18 cellular contexts compared by ENCODE assay signal in genomic region chr18:49976810-49977209, GRCh38.
A peak's percentile ranks its signal among the peaks of the same experiment; 100 is the strongest.
DNase-seq lines count a peak whose midpoint lies in the region; ATAC-seq and TF ChIP-seq lines count a peak whose summit lies in the region.
"Had no signal": no experiment of that assay in that cellular context is flagged by ENCODE, and none has a peak within 500 bp of the region (broad histone marks: within the 10 kb centered on the region; RNA-seq: fewer than 3 reads in every experiment).

No MANE protein-coding gene starts in this region.

- 71% methylated on average over 10 of the region's 10 CpGs for WGBS in tibial nerve, 2 donors

- H3K4me1 ChIP-seq in tibial nerve: peaks cover 0 to 10% (median 2%) of the 10 kb centered on the region in 4 donors
- H3K4me1 ChIP-seq: SJCRH30 had no signal

- no peak overlapping the region for H3K4me3 ChIP-seq in tibial nerve
- H3K4me3 ChIP-seq: SJCRH30 had no signal

- no peaks in the 10 kb centered on the region for H3K27me3 ChIP-seq in tibial nerve

- no peak for TF ChIP-seq CTCF in tibial nerve (IDR thresholded peaks at IDR 0.05)

- ATAC-seq in esophagus mucosa (no peak), GM18909 (IDR thresholded peaks at IDR 0.05; ENCODE audit: poor library complexity, unreplicated experiment) (no peak)
- ATAC-seq: activated naive CD8-positive, alpha-beta T cell treated with anti-CD3 and anti-CD28 coated beads, Interleukin-2, amount 50 U/mL, for 24 hours; natural killer cell treated with Interleukin-12 subunit alpha and Interleukin-12 subunit beta and Interleukin-15 and Interleukin-18, amount 100 ng/mL, for 72 hours; Panc1 had no signal

- no peak for TF ChIP-seq POLR2A in tibial nerve (IDR thresholded peaks at IDR 0.05)

- H3K9me3 ChIP-seq in tibial nerve: no peaks in the 10 kb centered on the region
- H3K9me3 ChIP-seq: SJCRH30 had no signal

- TF ChIP-seq EP300 in tibial nerve (IDR thresholded peaks at IDR 0.05): no peak

- no peak overlapping the region for H3K27ac ChIP-seq in tibial nerve
- H3K27ac ChIP-seq: SJCRH30, WERI-Rb-1 had no signal

- peak; percentile 90 for DNase-seq in NCI-H1105 treated with DMSO at 0.1 percent for 48 hours (lab: John Stamatoyannopoulos, UW)
- peak in 33 of 56 donors; percentile 2 to 52 (median 15) for DNase-seq in amygdala (lab: John Stamatoyannopoulos, UW)
- DNase-seq in globus pallidus (ENCODE audit: low spot score): peak; percentile 12
- DNase-seq in T1000 (lab: John Stamatoyannopoulos, UW): no peak
- no peak for DNase-seq in tibial nerve (ENCODE audit: low spot score in 2 of 2)
- DNase-seq: activated CD4-positive, alpha-beta T cell treated with anti-CD3 and anti-CD28 coated beads, Interleukin-2, amount 50 U/mL, for 1 hour; activated CD8-positive, alpha-beta memory T cell treated with anti-CD3 and anti-CD28 coated beads, Interleukin-2, amount 50 U/mL, for 48 hours; activated naive CD8-positive, alpha-beta T cell treated with anti-CD3 and anti-CD28 coated beads, Interleukin-2, amount 50 U/mL, for 24 hours; Kasumi-1; kidney; SJCRH30; stimulated activated CD4-positive, alpha-beta T cell treated with anti-CD3 and anti-CD28 coated beads, Interleukin-1b, Interleukin-23, amount 100 ng/mL, for 48 hours; stimulated activated naive CD4-positive, alpha-beta T cell; WERI-Rb-1 had no signal

- no peaks in the 10 kb centered on the region for H3K36me3 ChIP-seq in tibial nerve
- H3K36me3 ChIP-seq: SJCRH30, WERI-Rb-1 had no signal

Comparison
In these comparisons a context has a peak if more than half of its experiments do, and no peak if none do; other contexts are left out.
1. DNase-seq: peak in NCI-H1105 treated with DMSO at 0.1 percent for 48 hours (single experiment), amygdala (33 of 56) and globus pallidus (single experiment); none in T1000 (single experiment) and tibial nerve (0 of 2).